In genomic region chr9:132694144-132694543, GRCh38 we compare ENCODE assay signal across 8 cellular contexts. TPM values are rescaled to one million over a fixed set of nuclear protein-coding genes. Genes with fewer than 3 reads are reported as not detected.
A peak's percentile ranks its signal among the peaks of the same experiment; 100 is the strongest.
DNase-seq lines count a peak whose midpoint lies in the region; ATAC-seq and TF ChIP-seq lines count a peak whose summit lies in the region.

No MANE protein-coding gene starts in this region.

- no peak overlapping the region for H3K4me3 Mint-ChIP-seq in immature natural killer cell

- no peaks in the 10 kb centered on the region for H3K4me1 ChIP-seq in gastrocnemius medialis

- intact Hi-C loops in gastrocnemius medialis (cut with DNase I; ENCODE audit: low total_unique reads): no loop called here

- H3K27ac ChIP-seq in gastrocnemius medialis: no peak overlapping the region

- H3K27ac Mint-ChIP-seq in immature natural killer cell: peak overlapping the region in 1 of 6 donors; percentile 70

- DNase-seq in CD1c-positive myeloid dendritic cell (ENCODE audit: extremely low spot score) (peak; percentile 28), GM10248 (ENCODE audit: extremely low spot score) (no peak), SK-MEL-5 (ENCODE audit: low read depth, low spot score) (peak; percentile 45), immature natural killer cell (peak in 2 of 3 donors; percentile 8), gastrocnemius medialis (no peak), pons (ENCODE audit: low spot score) (no peak), midbrain (lab: John Stamatoyannopoulos, UW) (no peak), NCI-H1417 (lab: John Stamatoyannopoulos, UW) (no peak)

- POLR2A ChIA-PET in GM10248 (lab: Yijun Ruan, JAX): no interaction called here

- H3K36me3 Mint-ChIP-seq in immature natural killer cell: peaks cover 14 to 27% (median 26%) of the 10 kb centered on the region in 3 donors

- CTCF ChIA-PET in GM10248 (lab: Yijun Ruan, JAX): interaction anchor here (1.0 kb wide), 1 partner anchor 14 kb away, joined by 3 read pairs; no protein-coding TSS in a partner anchor

- H3K4me3 ChIP-seq in gastrocnemius medialis: no peak overlapping the region

- H3K27me3 Mint-ChIP-seq in immature natural killer cell (ENCODE audit: low read depth in 3 of 3): peaks cover 0 to 7% (median 5%) of the 10 kb centered on the region in 3 donors

- ATAC-seq in gastrocnemius medialis: no peak

- H3K27me3 ChIP-seq in gastrocnemius medialis: no peaks in the 10 kb centered on the region

- peak; percentile 25 for TF ChIP-seq CTCF in GM10248 (IDR thresholded peaks at IDR 0.05; ENCODE audit: control extremely low read depth, extremely low read depth, low read depth, missing control alignments)
- TF ChIP-seq CTCF in gastrocnemius medialis (IDR thresholded peaks at IDR 0.05 in 4 of 5, conservative IDR thresholded peaks at IDR 0.05 in 1 of 5): no peak

- H3K4me1 Mint-ChIP-seq in immature natural killer cell: peaks cover 3 to 7% of the 10 kb centered on the region in 2 donors

- peaks cover 0 to 11% (median 0%) of the 10 kb centered on the region in 3 donors for H3K9me3 ChIP-seq in gastrocnemius medialis

- no peak for TF ChIP-seq POLR2A in gastrocnemius medialis (IDR thresholded peaks at IDR 0.05)

- H3K36me3 ChIP-seq in gastrocnemius medialis: peaks cover 0 to 20% of the 10 kb centered on the region in 2 donors

- in situ Hi-C loops in SK-MEL-5 (cut with HindIII; ENCODE audit: low pct_unique_long_range_greater_than_20kb, low sequenced_read_pairs): no loop called here
- in situ Hi-C loops in gastrocnemius medialis (cut with MboI; ENCODE audit: low sequenced_read_pairs in 4 of 4): no loop called here

- H3K9me3 Mint-ChIP-seq in immature natural killer cell: peaks cover 4 to 28% (median 22%) of the 10 kb centered on the region in 6 donors

RNA-seq across cellular contexts. Expression of gene GTF3C4, which starts 23.9 kb away (rescaled TPM):
- 19.0 and 20.1 TPM in 2 replicates for total RNA-seq in SK-MEL-5 (2014; rRNA removed; shearing (Covaris generic))
- 11.5 and 15.4 TPM in 2 replicates for polyA plus RNA-seq in SK-MEL-5 (2015; cell fraction: cytosol; rRNA removed)
- 8.1 and 8.3 TPM in 2 replicates for polyA plus RNA-seq in SK-MEL-5 (2015; cell fraction: nucleus; rRNA removed)
- polyA plus RNA-seq in immature natural killer cell: 1 to 10 TPM; 2.1 to 4.4 (median 3.3) TPM
- 10 to 100 TPM in 3 of 4 donors, 1 to 10 TPM in 1; 9.2 to 11.7 (median 10.8) TPM for total RNA-seq in gastrocnemius medialis

RNA-seq across cellular contexts. Expression of gene DDX31, which starts 24.4 kb away (rescaled TPM):
- 30.8 and 31.6 TPM in 2 replicates for total RNA-seq in SK-MEL-5 (2014; rRNA removed; shearing (Covaris generic))
- polyA plus RNA-seq in SK-MEL-5 (2015; cell fraction: cytosol; rRNA removed): 24.4 and 28.3 TPM in 2 replicates
- polyA plus RNA-seq in SK-MEL-5 (2015; cell fraction: nucleus; rRNA removed): 54.2 and 66.6 TPM in 2 replicates
- polyA plus RNA-seq in immature natural killer cell: 1 to 10 TPM; 2.1 to 6.4 (median 4.1) TPM
- 1 to 10 TPM; 5.4 to 8.8 (median 6.4) TPM for total RNA-seq in gastrocnemius medialis

Comparison
In these comparisons a context has a peak if more than half of its experiments do, and no peak if none do; other contexts are left out.
1. DNase-seq: peak in CD1c-positive myeloid dendritic cell (single experiment), SK-MEL-5 (single experiment) and immature natural killer cell (2 of 3); none in GM10248 (single experiment), gastrocnemius medialis (0 of 2), pons (single experiment), midbrain (single experiment) and NCI-H1417 (0 of 3).